In the genomic region with DNA sequence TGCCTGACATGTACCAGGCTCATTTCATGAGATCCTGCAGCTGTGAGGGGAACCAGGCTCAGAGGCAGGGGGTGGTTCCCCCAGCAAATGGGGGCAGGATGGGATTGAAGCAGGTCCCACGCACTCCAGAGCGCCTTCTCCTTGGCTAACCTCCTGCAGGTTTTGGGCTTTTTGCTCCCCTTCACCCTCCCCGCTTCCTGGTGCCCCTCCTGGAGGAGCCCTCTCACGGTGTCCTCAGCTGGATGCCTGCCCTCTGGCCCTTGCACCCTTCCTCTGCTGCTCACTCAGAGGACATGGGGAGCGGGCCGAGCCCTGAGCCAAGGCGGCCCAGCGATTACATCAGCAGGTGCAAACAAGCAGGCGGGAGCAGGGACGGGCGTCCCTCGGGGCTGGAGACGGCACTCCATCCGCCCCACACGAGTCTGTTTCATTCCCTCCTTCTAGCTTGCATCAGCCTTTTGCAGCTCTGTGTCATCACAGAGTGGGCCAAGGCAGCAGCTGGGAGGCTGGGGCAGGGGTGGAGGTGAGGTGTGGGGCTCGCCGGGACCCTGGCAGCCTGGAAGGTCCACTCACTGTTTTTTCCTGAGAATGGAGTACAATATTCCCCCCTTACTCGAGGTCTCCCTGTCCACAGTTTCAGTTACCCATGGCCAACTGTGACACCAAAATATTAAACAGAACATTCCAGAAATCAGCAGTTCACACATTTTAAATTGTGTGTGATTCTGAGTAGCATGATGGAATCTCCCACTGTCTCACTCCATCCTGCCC, we compare ENCODE assay signal across 9 cellular contexts. TPM values are rescaled to one million over a fixed set of nuclear protein-coding genes. Genes with fewer than 3 reads are reported as not detected.
DNase-seq lines count a peak whose midpoint lies in the region; ATAC-seq, FAIRE-seq and TF ChIP-seq lines count a peak whose summit lies in the region.
"Had no signal": no experiment of that assay in that cellular context is flagged by ENCODE, and none has a peak within 500 bp of the region (broad histone marks: within the 10 kb centered on the region; RNA-seq: fewer than 3 reads in every experiment).

No MANE protein-coding gene starts in this region.

- no peak overlapping the region for H3K27ac Mint-ChIP-seq in activated naive CD8-positive, alpha-beta T cell treated with anti-CD3 and anti-CD28 coated beads for 36 hours
- H3K27ac Mint-ChIP-seq in activated CD8-positive, alpha-beta T cell treated with anti-CD3 and anti-CD28 coated beads for 36 hours: no peak overlapping the region
- H3K27ac Mint-ChIP-seq: IgD-negative memory B cell had no signal

- TF ChIP-seq CTCF in fibroblast of pulmonary artery (IDR thresholded peaks at IDR 0.05; ENCODE audit: low read length, missing control alignments) (no peak), pancreas (IDR thresholded peaks at IDR 0.05) (no peak), WERI-Rb-1 (IDR thresholded peaks at IDR 0.05; ENCODE audit: low read depth, low read length) (no peak)
- no peak for TF ChIP-seq CTCF in activated CD8-positive, alpha-beta T cell treated with anti-CD3 and anti-CD28 coated beads for 36 hours (IDR thresholded peaks at IDR 0.05)

- no peaks in the 10 kb centered on the region for H3K36me3 ChIP-seq in pancreas
- H3K36me3 ChIP-seq in WERI-Rb-1: no peaks in the 10 kb centered on the region

- H3K27me3 Mint-ChIP-seq in activated naive CD8-positive, alpha-beta T cell treated with anti-CD3 and anti-CD28 coated beads for 36 hours: no peaks in the 10 kb centered on the region
- H3K27me3 Mint-ChIP-seq in activated CD8-positive, alpha-beta T cell treated with anti-CD3 and anti-CD28 coated beads for 36 hours: peaks cover 1% of the 10 kb centered on the region

- peak; percentile 28 to 65 (median 56) for ATAC-seq in pancreas
- no peak for ATAC-seq in activated CD8-positive, alpha-beta T cell treated with anti-CD3 and anti-CD28 coated beads for 36 hours

- H3K27me3 ChIP-seq in pancreas (no peaks in the 10 kb centered on the region), WERI-Rb-1 (ENCODE audit: insufficient read depth, low read depth, severe bottlenecking) (no peaks in the 10 kb centered on the region)

- DNase-seq in Daoy (ENCODE audit: low read depth): peak; percentile 65
- peak; percentile 42 for DNase-seq in NCI-H510A (lab: John Stamatoyannopoulos, UW)
- peak; percentile 89 for DNase-seq in fibroblast of pulmonary artery (ENCODE audit: low read depth)
- peak in 5 of 6 donors; percentile 25 to 69 (median 65) for DNase-seq in pancreas
- DNase-seq in activated T-cell treated with anti-CD3 and anti-CD28 coated beads, Interleukin-2, amount 50 U/mL, for 48 hours: no peak
- DNase-seq in activated naive CD8-positive, alpha-beta T cell treated with anti-CD3 and anti-CD28 coated beads for 36 hours: no peak
- DNase-seq in WERI-Rb-1: no peak
- no peak for DNase-seq in activated CD8-positive, alpha-beta T cell treated with anti-CD3 and anti-CD28 coated beads for 36 hours

- CTCF ChIA-PET in activated CD8-positive, alpha-beta T cell treated with anti-CD3 and anti-CD28 coated beads for 36 hours (lab: Charles Lee): interaction anchor here (0.8 to 1.3 kb wide), 4 partner anchors 8 to 357 kb away, joined by 3 to 4 read pairs (median 3); no protein-coding TSS in a partner anchor

- H3K36me3 Mint-ChIP-seq in activated naive CD8-positive, alpha-beta T cell treated with anti-CD3 and anti-CD28 coated beads for 36 hours: no peaks in the 10 kb centered on the region
- H3K36me3 Mint-ChIP-seq in activated CD8-positive, alpha-beta T cell treated with anti-CD3 and anti-CD28 coated beads for 36 hours (ENCODE audit: low read depth): no peaks in the 10 kb centered on the region
- H3K36me3 Mint-ChIP-seq: IgD-negative memory B cell had no signal

- WGBS in pancreas, 2 donors: 61 to 79% methylated on average over 18 of the region's 18 CpGs

- no peaks in the 10 kb centered on the region for H3K4me1 ChIP-seq in pancreas

- H3K4me3 ChIP-seq in fibroblast of pulmonary artery (replicated peaks; ENCODE audit: low read depth, low read length): no peak overlapping the region
- H3K4me3 ChIP-seq in pancreas: no peak overlapping the region
- no peak overlapping the region for H3K4me3 ChIP-seq in WERI-Rb-1 (ENCODE audit: low read depth, low read length)

- H3K4me1 Mint-ChIP-seq in activated naive CD8-positive, alpha-beta T cell treated with anti-CD3 and anti-CD28 coated beads for 36 hours: no peaks in the 10 kb centered on the region
- H3K4me1 Mint-ChIP-seq in activated CD8-positive, alpha-beta T cell treated with anti-CD3 and anti-CD28 coated beads for 36 hours (ENCODE audit: low read depth): no peaks in the 10 kb centered on the region
- H3K4me1 Mint-ChIP-seq: IgD-negative memory B cell had no signal

- FAIRE-seq in pancreas (lab: Jason Lieb, UNC): no peak

- intact Hi-C loops in pancreas (cut with DNase I): no loop called here
- intact Hi-C loops in activated CD8-positive, alpha-beta T cell treated with anti-CD3 and anti-CD28 coated beads for 36 hours (cut with micrococcal nuclease): no loop called here

- H3K9me3 ChIP-seq in pancreas: no peaks in the 10 kb centered on the region
- no peaks in the 10 kb centered on the region for H3K9me3 ChIP-seq in WERI-Rb-1 (ENCODE audit: severe bottlenecking)

- H3K9me3 Mint-ChIP-seq in activated naive CD8-positive, alpha-beta T cell treated with anti-CD3 and anti-CD28 coated beads for 36 hours: no peaks in the 10 kb centered on the region
- H3K9me3 Mint-ChIP-seq in activated CD8-positive, alpha-beta T cell treated with anti-CD3 and anti-CD28 coated beads for 36 hours: no peaks in the 10 kb centered on the region
- H3K9me3 Mint-ChIP-seq: IgD-negative memory B cell had no signal

- no peak overlapping the region for H3K27ac ChIP-seq in pancreas
- no peak overlapping the region for H3K27ac ChIP-seq in WERI-Rb-1

- POLR2A ChIA-PET in activated CD8-positive, alpha-beta T cell treated with anti-CD3 and anti-CD28 coated beads for 36 hours (lab: Charles Lee): no interaction called here

- H3K4me3 Mint-ChIP-seq in activated naive CD8-positive, alpha-beta T cell treated with anti-CD3 and anti-CD28 coated beads for 36 hours: no peak overlapping the region
- H3K4me3 Mint-ChIP-seq in activated CD8-positive, alpha-beta T cell treated with anti-CD3 and anti-CD28 coated beads for 36 hours: no peak overlapping the region
- H3K4me3 Mint-ChIP-seq: IgD-negative memory B cell had no signal

RNA-seq across cellular contexts. Expression of a gene that starts 52.7 kb away (rescaled TPM):
- 0.63 and 1.3 TPM in 2 replicates for total RNA-seq in Daoy (2014; rRNA removed; shearing (Covaris generic))
- 1 to 10 TPM; 2.2 to 7.0 (median 3.6) TPM for total RNA-seq in pancreas
- polyA plus RNA-seq in pancreas: 1 to 10 TPM; 2.4 to 2.8 TPM
- total RNA-seq in activated naive CD8-positive, alpha-beta T cell treated with anti-CD3 and anti-CD28 coated beads for 36 hours: 1 to 10 TPM; 4.3 TPM
- total RNA-seq in activated CD8-positive, alpha-beta T cell treated with anti-CD3 and anti-CD28 coated beads for 36 hours: 1 to 10 TPM; 2.9 to 3.3 TPM

RNA-seq across cellular contexts. Expression of a gene that starts 54.0 kb away (rescaled TPM):
- 4.0 and 6.0 TPM in 2 replicates for total RNA-seq in Daoy (2014; rRNA removed; shearing (Covaris generic))
- 1 to 10 TPM; 2.8 to 7.7 (median 4.4) TPM for total RNA-seq in pancreas
- 1 to 10 TPM; 2.4 to 4.8 TPM for polyA plus RNA-seq in pancreas
- under 1 TPM in 1 of 2 experiments, not detected in 1; 0.04 TPM for total RNA-seq in activated naive CD8-positive, alpha-beta T cell treated with anti-CD3 and anti-CD28 coated beads for 36 hours
- under 1 TPM; 0.07 TPM for total RNA-seq in activated CD8-positive, alpha-beta T cell treated with anti-CD3 and anti-CD28 coated beads for 36 hours
- polyA plus RNA-seq: IgD-negative memory B cell had no signal

Comparison
In these comparisons a context has a peak if more than half of its experiments do, and no peak if none do; other contexts are left out.
1. DNase-seq: peak in Daoy (single experiment), NCI-H510A (single experiment), fibroblast of pulmonary artery (single experiment) and pancreas (5 of 6); none in activated T-cell treated with anti-CD3 and anti-CD28 coated beads, Interleukin-2, amount 50 U/mL, for 48 hours (0 of 2), activated naive CD8-positive, alpha-beta T cell treated with anti-CD3 and anti-CD28 coated beads for 36 hours (single experiment), WERI-Rb-1 (single experiment) and activated CD8-positive, alpha-beta T cell treated with anti-CD3 and anti-CD28 coated beads for 36 hours (single experiment).